ENCODE assay signal across 8 cellular contexts in genomic region chr11:65476632-65477270, GRCh38. TPM values are rescaled to one million over a fixed set of nuclear protein-coding genes. Genes with fewer than 3 reads are reported as not detected.
DNase-seq lines count a peak whose midpoint lies in the region; ATAC-seq lines count a peak whose summit lies in the region.

No MANE protein-coding gene starts in this region.

- H3K9me3 ChIP-seq in iPS-18c (ENCODE audit: control insufficient read depth, insufficient read depth, low read length) = no peaks in the 10 kb centered on the region

- ATAC-seq in HG03565 (IDR thresholded peaks at IDR 0.05; ENCODE audit: unreplicated experiment) (peak; percentile 4), esophagus mucosa (no peak)
- peak; percentile 21 for ATAC-seq in activated naive CD8-positive, alpha-beta T cell treated with anti-CD3 and anti-CD28 coated beads, Interleukin-2, amount 10 ng/mL, durations not matched to agents 7 days and 5 days (ENCODE audit: low read depth)
- ATAC-seq in stimulated activated memory B cell treated with anti-CD40 and anti-IgM and Interleukin-4, amounts not matched to agents 10 μg/mL and 1 μg/mL and 100 μg/mL, for 72 hours = peak; percentile 65

- H3K9me3 Mint-ChIP-seq in activated naive CD8-positive, alpha-beta T cell treated with anti-CD3 and anti-CD28 coated beads, Interleukin-2, amount 10 ng/mL, durations not matched to agents 7 days and 5 days = no peaks in the 10 kb centered on the region
- no peaks in the 10 kb centered on the region for H3K9me3 Mint-ChIP-seq in stimulated activated memory B cell treated with anti-CD40 and anti-IgM and Interleukin-4, amounts not matched to agents 10 μg/mL and 1 μg/mL and 100 μg/mL, for 72 hours

- peak; percentile 47 for DNase-seq in stimulated activated CD4-positive, alpha-beta T cell treated with anti-CD3 and anti-CD28 coated beads, Interleukin-12 subunit alpha, Interleukin-12 subunit beta, amount 100 ng/mL, for 4 hours
- no peak for DNase-seq in stimulated activated CD4-positive, alpha-beta T cell treated with anti-CD3 and anti-CD28 coated beads, Interleukin-2, amount 100 ng/mL, for 24 hours
- no peak for DNase-seq in activated naive CD8-positive, alpha-beta T cell treated with anti-CD3 and anti-CD28 coated beads, Interleukin-2, amount 10 ng/mL, durations not matched to agents 7 days and 5 days
- no peak for DNase-seq in nucleus accumbens (lab: John Stamatoyannopoulos, UW)

- H3K36me3 Mint-ChIP-seq in activated naive CD8-positive, alpha-beta T cell treated with anti-CD3 and anti-CD28 coated beads, Interleukin-2, amount 10 ng/mL, durations not matched to agents 7 days and 5 days = peaks cover 1% of the 10 kb centered on the region
- peaks cover 5% of the 10 kb centered on the region for H3K36me3 Mint-ChIP-seq in stimulated activated memory B cell treated with anti-CD40 and anti-IgM and Interleukin-4, amounts not matched to agents 10 μg/mL and 1 μg/mL and 100 μg/mL, for 72 hours

- peak overlapping the region; percentile 98 for H3K27ac Mint-ChIP-seq in activated naive CD8-positive, alpha-beta T cell treated with anti-CD3 and anti-CD28 coated beads, Interleukin-2, amount 10 ng/mL, durations not matched to agents 7 days and 5 days
- H3K27ac Mint-ChIP-seq in stimulated activated memory B cell treated with anti-CD40 and anti-IgM and Interleukin-4, amounts not matched to agents 10 μg/mL and 1 μg/mL and 100 μg/mL, for 72 hours = peak overlapping the region; percentile 97

- peaks cover 13% of the 10 kb centered on the region for H3K4me1 Mint-ChIP-seq in activated naive CD8-positive, alpha-beta T cell treated with anti-CD3 and anti-CD28 coated beads, Interleukin-2, amount 10 ng/mL, durations not matched to agents 7 days and 5 days
- peaks cover 27% of the 10 kb centered on the region for H3K4me1 Mint-ChIP-seq in stimulated activated memory B cell treated with anti-CD40 and anti-IgM and Interleukin-4, amounts not matched to agents 10 μg/mL and 1 μg/mL and 100 μg/mL, for 72 hours

- POLR2A ChIA-PET in activated naive CD8-positive, alpha-beta T cell treated with anti-CD3 and anti-CD28 coated beads, Interleukin-2, amount 10 ng/mL, durations not matched to agents 7 days and 5 days (lab: Charles Lee) = interaction anchor here (1.0 to 14.5 kb wide), 8 partner anchors 12 to 143 kb away, joined by 3 to 686 read pairs (median 4); partner anchors contain the start of genes DPF2, MALAT1, NEAT1 and PCNX3

- peak overlapping the region; percentile 95 for H3K4me3 ChIP-seq in iPS-18c (ENCODE audit: insufficient read depth, low read depth, low read length)

- H3K4me3 Mint-ChIP-seq in activated naive CD8-positive, alpha-beta T cell treated with anti-CD3 and anti-CD28 coated beads, Interleukin-2, amount 10 ng/mL, durations not matched to agents 7 days and 5 days = peak overlapping the region; percentile 100
- H3K4me3 Mint-ChIP-seq in stimulated activated memory B cell treated with anti-CD40 and anti-IgM and Interleukin-4, amounts not matched to agents 10 μg/mL and 1 μg/mL and 100 μg/mL, for 72 hours = peak overlapping the region; percentile 96

- peaks cover 2% of the 10 kb centered on the region for H3K27me3 Mint-ChIP-seq in activated naive CD8-positive, alpha-beta T cell treated with anti-CD3 and anti-CD28 coated beads, Interleukin-2, amount 10 ng/mL, durations not matched to agents 7 days and 5 days
- no peaks in the 10 kb centered on the region for H3K27me3 Mint-ChIP-seq in stimulated activated memory B cell treated with anti-CD40 and anti-IgM and Interleukin-4, amounts not matched to agents 10 μg/mL and 1 μg/mL and 100 μg/mL, for 72 hours

RNA-seq across cellular contexts. Expression of gene MALAT1, which starts 22.1 kb away (rescaled TPM):
- over 10,000 TPM; 13,719 to 14,448 TPM for total RNA-seq in activated naive CD8-positive, alpha-beta T cell treated with anti-CD3 and anti-CD28 coated beads, Interleukin-2, amount 10 ng/mL, durations not matched to agents 7 days and 5 days
- 4,086 TPM for total RNA-seq in esophagus mucosa

RNA-seq across cellular contexts. Expression of gene SCYL1, which starts 48.1 kb away (rescaled TPM):
- 10 to 100 TPM; 74.2 to 74.9 TPM for total RNA-seq in activated naive CD8-positive, alpha-beta T cell treated with anti-CD3 and anti-CD28 coated beads, Interleukin-2, amount 10 ng/mL, durations not matched to agents 7 days and 5 days
- total RNA-seq in esophagus mucosa = 36.7 TPM

RNA-seq across cellular contexts. Expression of gene NEAT1, which starts 54.2 kb away (rescaled TPM):
- total RNA-seq in activated naive CD8-positive, alpha-beta T cell treated with anti-CD3 and anti-CD28 coated beads, Interleukin-2, amount 10 ng/mL, durations not matched to agents 7 days and 5 days = 100 to 1,000 TPM; 402 to 407 TPM
- total RNA-seq in esophagus mucosa = 389 TPM
